In genomic region chr7:157780312-157780711, GRCh38 we compare ENCODE assay signal across 1 cellular context.
TF ChIP-seq lines count a peak whose summit lies in the region.

No MANE protein-coding gene starts in this region.

TF ChIP-seq in H1, 55 proteins besides CTCF, POLR2A, EP300 and RAD21:
- TF ChIP-seq YY1 (IDR thresholded peaks at IDR 0.05; ENCODE audit: low read depth, low read length) (no peak), SIX5 (IDR thresholded peaks at IDR 0.05; ENCODE audit: low read depth, low read length) (no peak), SP1 (IDR thresholded peaks at IDR 0.05; ENCODE audit: low read depth, low read length) (no peak), TAF1 (IDR thresholded peaks at IDR 0.05; ENCODE audit: low read depth, low read length) (no peak), PHF8 (conservative IDR thresholded peaks at IDR 0.05; ENCODE audit: low read depth, low read length) (no peak), EGR1 (IDR thresholded peaks at IDR 0.05; ENCODE audit: borderline replicate concordance, low read depth, low read length) (no peak)
